Comparison of ENCODE assay signal across 27 cellular contexts in genomic region chr7:128699895-128700294, GRCh38.
"Had no signal": no experiment of that assay in that cellular context is flagged by ENCODE, and none has a peak within 500 bp of the region (broad histone marks: within the 10 kb centered on the region; RNA-seq: fewer than 3 reads in every experiment).

No MANE protein-coding gene starts in this region.

- H3K4me3 Mint-ChIP-seq: naive thymus-derived CD4-positive, alpha-beta T cell; natural killer cell; nephron; stimulated activated memory B cell treated with anti-CD40 and anti-IgM and Interleukin-4, amounts not matched to agents 10 μg/mL and 1 μg/mL and 100 μg/mL, for 72 hours; stimulated activated naive CD8-positive, alpha-beta T cell treated with anti-CD3 and anti-CD28 coated beads, Interleukin-15, amount 100 ng/mL, for 72 hours; type B pancreatic cell had no signal

- H3K4me1 Mint-ChIP-seq: nephron had no signal

- H3K4me1 ChIP-seq: prostate gland, right lobe of liver, testis, upper lobe of right lung, uterus had no signal

- H3K4me3 ChIP-seq: pancreas, prostate gland, right lobe of liver, sigmoid colon, suprapubic skin, testis, tibial artery, transverse colon, upper lobe of right lung, uterus had no signal

- DNase-seq: naive thymus-derived CD4-positive, alpha-beta T cell; natural killer cell; nucleus accumbens; pancreas; right cardiac atrium; right lobe of liver; sigmoid colon; small intestine; stimulated activated CD4-positive, alpha-beta T cell treated with anti-CD3 and anti-CD28 coated beads, Interleukin-15, amount 100 ng/mL, for 24 hours; stimulated activated CD4-positive, alpha-beta T cell treated with anti-CD3 and anti-CD28 coated beads, Interleukin-4, amount 100 ng/mL, for 1 hour; stimulated activated CD4-positive, alpha-beta T cell treated with anti-CD3 and anti-CD28 coated beads, Interleukin-4, amount 100 ng/mL, for 4 hours; stimulated activated CD8-positive, alpha-beta memory T cell treated with anti-CD3 and anti-CD28 coated beads, Interleukin-4, amount 100 ng/mL, for 48 hours; stimulated activated naive CD4-positive, alpha-beta T cell; stimulated activated naive CD8-positive, alpha-beta T cell treated with anti-CD3 and anti-CD28 coated beads, Interleukin-15, amount 100 ng/mL, for 72 hours; stimulated activated naive CD8-positive, alpha-beta T cell treated with anti-CD3 and anti-CD28 coated beads, Interleukin-15, Interleukin-2, amounts not matched to agents 100 U/mL and 50 U/mL, for 24 hours; substantia nigra; testis; tibial artery; transverse colon; upper lobe of right lung; uterus had no signal

- H3K9me3 Mint-ChIP-seq: natural killer cell; nephron; stimulated activated memory B cell treated with anti-CD40 and anti-IgM and Interleukin-4, amounts not matched to agents 10 μg/mL and 1 μg/mL and 100 μg/mL, for 72 hours; stimulated activated naive CD8-positive, alpha-beta T cell treated with anti-CD3 and anti-CD28 coated beads, Interleukin-15, amount 100 ng/mL, for 72 hours; type B pancreatic cell had no signal

- H3K9me3 ChIP-seq: neutrophil, pancreas, prostate gland, right lobe of liver, sigmoid colon, suprapubic skin, testis, tibial artery, transverse colon, upper lobe of right lung, uterus had no signal

- ATAC-seq: naive thymus-derived CD4-positive, alpha-beta T cell; natural killer cell; pancreas; right cardiac atrium; right lobe of liver; stimulated activated memory B cell treated with anti-CD40 and anti-IgM and Interleukin-4, amounts not matched to agents 10 μg/mL and 1 μg/mL and 100 μg/mL, for 72 hours; stimulated activated naive CD8-positive, alpha-beta T cell treated with anti-CD3 and anti-CD28 coated beads, Interleukin-15, amount 100 ng/mL, for 72 hours; stimulated activated naive CD8-positive, alpha-beta T cell treated with anti-CD3 and anti-CD28 coated beads, Interleukin-15, Interleukin-2, amounts not matched to agents 100 U/mL and 50 U/mL, for 24 hours; upper lobe of right lung had no signal

- H3K27me3 ChIP-seq: testis had no signal

- H3K36me3 ChIP-seq: neutrophil, pancreas, prostate gland, right lobe of liver, sigmoid colon, suprapubic skin, tibial artery, transverse colon, upper lobe of right lung, uterus had no signal

- H3K27ac Mint-ChIP-seq: naive thymus-derived CD4-positive, alpha-beta T cell; natural killer cell; nephron; stimulated activated memory B cell treated with anti-CD40 and anti-IgM and Interleukin-4, amounts not matched to agents 10 μg/mL and 1 μg/mL and 100 μg/mL, for 72 hours; stimulated activated naive CD8-positive, alpha-beta T cell treated with anti-CD3 and anti-CD28 coated beads, Interleukin-15, amount 100 ng/mL, for 72 hours; type B pancreatic cell had no signal

- H3K36me3 Mint-ChIP-seq: natural killer cell; stimulated activated memory B cell treated with anti-CD40 and anti-IgM and Interleukin-4, amounts not matched to agents 10 μg/mL and 1 μg/mL and 100 μg/mL, for 72 hours had no signal
